Comparison of ENCODE assay signal across 8 cellular contexts in genomic region chr10:110871236-110872084, GRCh38. TPM values are rescaled to one million over a fixed set of nuclear protein-coding genes. Genes with fewer than 3 reads are reported as not detected.
DNase-seq lines count a peak whose midpoint lies in the region; ATAC-seq and TF ChIP-seq lines count a peak whose summit lies in the region.

Gene PDCD4 (plus strand): TSS chr10:110871928. CDS start chr10:110876028, 4,100 bp downstream.

- H3K9me3 Mint-ChIP-seq in central memory CD8-positive, alpha-beta T cell = no peaks in the 10 kb centered on the region

- H3K36me3 Mint-ChIP-seq in central memory CD8-positive, alpha-beta T cell (ENCODE audit: insufficient read depth) = peaks cover 39% of the 10 kb centered on the region

- H3K4me1 Mint-ChIP-seq in central memory CD8-positive, alpha-beta T cell = peaks cover 64% of the 10 kb centered on the region

- TF ChIP-seq CTCF in AG04450 (IDR thresholded peaks at IDR 0.05; ENCODE audit: low read depth, low read length) = no peak

- ATAC-seq in GM18909 (IDR thresholded peaks at IDR 0.05; ENCODE audit: poor library complexity, unreplicated experiment) (peak; percentile 78), HG03196 (IDR thresholded peaks at IDR 0.05; ENCODE audit: unreplicated experiment) (peak; percentile 71)
- peak; percentile 59 for ATAC-seq in central memory CD8-positive, alpha-beta T cell (replicated peaks; ENCODE audit: extremely low read depth, poor library complexity, severe bottlenecking)

- POLR2A ChIA-PET in AG04450 (lab: Yijun Ruan, JAX) = interaction anchor here (0.6 to 1.4 kb wide), 11 partner anchors 13 to 125 kb away, joined by 3 to 22 read pairs (median 5); partner anchors contain the start of genes BBIP1 and SHOC2

- H3K27me3 ChIP-seq in AG04450 (ENCODE audit: control insufficient read depth, insufficient read depth, low read length) = peaks cover 2% of the 10 kb centered on the region

- peak within 1 kb of the TSS; percentile 97 for H3K27ac Mint-ChIP-seq in central memory CD8-positive, alpha-beta T cell (ENCODE audit: low read depth)

- peak within 1 kb of the TSS; percentile 69 for H3K27ac ChIP-seq in AG04450 (ENCODE audit: low read depth, low read length)

- no peaks in the 10 kb centered on the region for H3K27me3 Mint-ChIP-seq in central memory CD8-positive, alpha-beta T cell

- peak within 1 kb of the TSS; percentile 71 for H3K4me3 ChIP-seq in AG04450 (ENCODE audit: low read depth, low read length)

- CTCF ChIA-PET in AG04450 (lab: Charles Lee) = interaction anchor here (1.2 kb wide), 1 partner anchor 18 kb away, joined by 3 read pairs; no protein-coding TSS in a partner anchor

- DNase-seq in AG04450 (ENCODE audit: low read depth, low spot score) (peak; percentile 94), NCI-H345 (lab: John Stamatoyannopoulos, UW) (peak; percentile 96), inferior parietal cortex (ENCODE audit: extremely low spot score) (peak; percentile 97)
- DNase-seq in activated CD4-positive, CD25-positive, alpha-beta regulatory T cell treated with anti-CD3 and anti-CD28 coated beads, Interleukin-2, amount 50 U/mL, for 16 hours (ENCODE audit: low read depth, low spot score) = peak; percentile 83
- peak; percentile 84 to 89 for DNase-seq in central memory CD8-positive, alpha-beta T cell (ENCODE audit: low spot score in 2 of 2)
- DNase-seq in stimulated activated CD4-positive, alpha-beta T cell treated with anti-CD3 and anti-CD28 coated beads, Interleukin-12 subunit alpha, Interleukin-12 subunit beta, amount 100 ng/mL, for 24 hours (ENCODE audit: low read depth in 2 of 2) = peak; percentile 90 to 97

- no peaks in the 10 kb centered on the region; the same call in 1 of the 2 replicates for H3K9me3 ChIP-seq in AG04450 (ENCODE audit: control insufficient read depth, insufficient read depth, low read length)

- H3K4me3 Mint-ChIP-seq in central memory CD8-positive, alpha-beta T cell = peak within 1 kb of the TSS; percentile 78

RNA-seq across cellular contexts. Expression of gene PDCD4, which starts in this region (rescaled TPM):
- polyA plus RNA-seq in AG04450 (2011; rRNA removed) = 66.0 and 95.4 TPM in 2 replicates
- 29.4 and 55.6 TPM in 2 replicates for polyA minus RNA-seq in AG04450 (2011; rRNA and poly(A)+ RNA removed)

Comparison
In these comparisons a context has a peak if more than half of its experiments do, and no peak if none do; other contexts are left out.
1. Peak in every context shown above with its lines: DNase-seq, ATAC-seq, H3K4me3 ChIP-seq and H3K27ac ChIP-seq.